Comparison of ENCODE assay signal across 20 cellular contexts in genomic region chr10:120971671-120972070, GRCh38.
"Had no signal": no experiment of that assay in that cellular context is flagged by ENCODE, and none has a peak within 500 bp of the region (broad histone marks: within the 10 kb centered on the region; RNA-seq: fewer than 3 reads in every experiment).

No MANE protein-coding gene starts in this region.

- H3K36me3 ChIP-seq: cardiac muscle cell, esophagus squamous epithelium, heart right ventricle, neutrophil, sigmoid colon, stomach, WERI-Rb-1 had no signal

- H3K9ac ChIP-seq: parathyroid adenoma had no signal

- H3K27me3 ChIP-seq: cardiac muscle cell, sigmoid colon had no signal

- ATAC-seq: activated CD8-positive, alpha-beta memory T cell treated with anti-CD3 and anti-CD28 coated beads, Interleukin-2, amount 10 ng/mL, durations not matched to agents 7 days and 5 days; effector memory CD8-positive, alpha-beta T cell; heart right ventricle; naive thymus-derived CD8-positive, alpha-beta T cell; stimulated activated effector memory CD8-positive, alpha-beta T cell treated with anti-CD3 and anti-CD28 coated beads, Interleukin-12 subunit alpha, Interleukin-12 subunit beta, amount 100 ng/mL, for 72 hours had no signal

- DNase-seq: activated CD4-positive, alpha-beta memory T cell treated with anti-CD3 and anti-CD28 coated beads for 36 hours; activated CD8-positive, alpha-beta memory T cell treated with anti-CD3 and anti-CD28 coated beads, Interleukin-2, amount 10 ng/mL, durations not matched to agents 7 days and 5 days; activated naive CD4-positive, alpha-beta T cell; activated naive CD8-positive, alpha-beta T cell treated with anti-CD3 and anti-CD28 coated beads for 36 hours; amygdala; dermis blood vessel endothelial cell; effector memory CD8-positive, alpha-beta T cell; esophagus squamous epithelium; heart right ventricle; mesenchymal stem cell; naive thymus-derived CD8-positive, alpha-beta T cell; sigmoid colon; stimulated activated CD4-positive, alpha-beta T cell treated with anti-CD3 and anti-CD28 coated beads, Interleukin-4, amount 100 ng/mL, for 24 hours; stomach; trophoblast cell; WERI-Rb-1 had no signal

- H2AFZ ChIP-seq: parathyroid adenoma had no signal

- H3K4me3 ChIP-seq: cardiac muscle cell, esophagus squamous epithelium, heart right ventricle, sigmoid colon, stomach had no signal

- H3K27ac ChIP-seq: cardiac muscle cell, heart right ventricle, neutrophil, parathyroid adenoma, sigmoid colon, stomach, WERI-Rb-1 had no signal

- H3K4me1 ChIP-seq: heart right ventricle, parathyroid adenoma, sigmoid colon, stomach had no signal

- H3K9me3 ChIP-seq: neutrophil had no signal

- H3K79me2 ChIP-seq: parathyroid adenoma had no signal
